Comparison of ENCODE assay signal across 1 cellular context in genomic region chr16:68737730-68738590, GRCh38.
TF ChIP-seq lines count a peak whose summit lies in the region.

No MANE protein-coding gene starts in this region.

TF ChIP-seq in HepG2, 621 proteins besides CTCF, POLR2A, EP300 and RAD21 (continued from another document and continues in another):
- TF ChIP-seq BATF2 (CRISPR knock-in tag; IDR thresholded peaks at IDR 0.05) (no peak), ZNF44 (CRISPR knock-in tag; IDR thresholded peaks at IDR 0.05) (0 out of 2 replicates have a peak, but pooled peaks have one; percentile 52), PHF21A (CRISPR knock-in tag; IDR thresholded peaks at IDR 0.05) (0 out of 2 replicates have a peak, but pooled peaks have one; percentile 22), ERF (CRISPR knock-in tag; IDR thresholded peaks at IDR 0.05) (peak; percentile 45; the same call in 1 of the 2 replicates), ZNF570 (CRISPR knock-in tag; IDR thresholded peaks at IDR 0.05; ENCODE audit: borderline replicate concordance) (no peak), ZNF546 (CRISPR knock-in tag; conservative IDR thresholded peaks at IDR 0.05) (no peak), DZIP1 (CRISPR knock-in tag; IDR thresholded peaks at IDR 0.05) (no peak), PHF20 (CRISPR knock-in tag; IDR thresholded peaks at IDR 0.05) (no peak), ZNF451 (CRISPR knock-in tag; IDR thresholded peaks at IDR 0.05) (peak; percentile 84), ZBTB42 (CRISPR knock-in tag; IDR thresholded peaks at IDR 0.05) (0 out of 2 replicates have a peak, but pooled peaks have one; percentile 35), HOXA5 (CRISPR knock-in tag; IDR thresholded peaks at IDR 0.05) (peak; percentile 53; the same call in 1 of the 2 replicates), MAZ (IDR thresholded peaks at IDR 0.05; ENCODE audit: borderline replicate concordance, low read depth, low read length) (0 out of 2 replicates have a peak, but pooled peaks have one; percentile 13), MAZ (CRISPR knock-in tag; IDR thresholded peaks at IDR 0.05; ENCODE audit: low read depth) (peak; percentile 70), SKIL (CRISPR knock-in tag; IDR thresholded peaks at IDR 0.05; ENCODE audit: borderline replicate concordance) (no peak), RELA (CRISPR knock-in tag; IDR thresholded peaks at IDR 0.05) (no peak), PCBP1 (IDR thresholded peaks at IDR 0.05; ENCODE audit: borderline replicate concordance, low read depth, low read length) (no peak), ZNF142 (CRISPR knock-in tag; IDR thresholded peaks at IDR 0.05) (no peak), GLI4 (CRISPR knock-in tag; IDR thresholded peaks at IDR 0.05; ENCODE audit: borderline replicate concordance) (0 out of 2 replicates have a peak, but pooled peaks have one; percentile 74), GATAD2A (CRISPR knock-in tag; IDR thresholded peaks at IDR 0.05) (peak; percentile 48; the same call in 1 of the 2 replicates), KDM2A (CRISPR knock-in tag; IDR thresholded peaks at IDR 0.05; ENCODE audit: borderline replicate concordance, low read depth) (peak; percentile 73; the same call in 1 of the 2 replicates), ASH2L (IDR thresholded peaks at IDR 0.05; ENCODE audit: insufficient read length, low read depth, low read length) (no peak), TOPORS (CRISPR knock-in tag; IDR thresholded peaks at IDR 0.05) (0 out of 2 replicates have a peak, but pooled peaks have one; percentile 55), ZSCAN30 (CRISPR knock-in tag; IDR thresholded peaks at IDR 0.05) (no peak), ZNF12 (CRISPR knock-in tag; IDR thresholded peaks at IDR 0.05) (no peak), MZF1 (CRISPR knock-in tag; IDR thresholded peaks at IDR 0.05; ENCODE audit: borderline replicate concordance) (no peak), ZNF224 (CRISPR knock-in tag; IDR thresholded peaks at IDR 0.05) (no peak), CBFB (CRISPR knock-in tag; IDR thresholded peaks at IDR 0.05) (no peak), HOXD1 (CRISPR knock-in tag; IDR thresholded peaks at IDR 0.05) (0 out of 2 replicates have a peak, but pooled peaks have one; percentile 63), RARA (CRISPR knock-in tag; IDR thresholded peaks at IDR 0.05) (0 out of 2 replicates have a peak, but pooled peaks have one; percentile 6), ZNF597 (CRISPR knock-in tag; IDR thresholded peaks at IDR 0.05) (no peak), ZNF784 (CRISPR knock-in tag; IDR thresholded peaks at IDR 0.05; ENCODE audit: borderline replicate concordance) (0 out of 2 replicates have a peak, but pooled peaks have one; percentile 74), BCL3 (CRISPR knock-in tag; IDR thresholded peaks at IDR 0.05) (peak; percentile 37; the same call in 1 of the 2 replicates)
- TF ChIP-seq, protein P1, sequence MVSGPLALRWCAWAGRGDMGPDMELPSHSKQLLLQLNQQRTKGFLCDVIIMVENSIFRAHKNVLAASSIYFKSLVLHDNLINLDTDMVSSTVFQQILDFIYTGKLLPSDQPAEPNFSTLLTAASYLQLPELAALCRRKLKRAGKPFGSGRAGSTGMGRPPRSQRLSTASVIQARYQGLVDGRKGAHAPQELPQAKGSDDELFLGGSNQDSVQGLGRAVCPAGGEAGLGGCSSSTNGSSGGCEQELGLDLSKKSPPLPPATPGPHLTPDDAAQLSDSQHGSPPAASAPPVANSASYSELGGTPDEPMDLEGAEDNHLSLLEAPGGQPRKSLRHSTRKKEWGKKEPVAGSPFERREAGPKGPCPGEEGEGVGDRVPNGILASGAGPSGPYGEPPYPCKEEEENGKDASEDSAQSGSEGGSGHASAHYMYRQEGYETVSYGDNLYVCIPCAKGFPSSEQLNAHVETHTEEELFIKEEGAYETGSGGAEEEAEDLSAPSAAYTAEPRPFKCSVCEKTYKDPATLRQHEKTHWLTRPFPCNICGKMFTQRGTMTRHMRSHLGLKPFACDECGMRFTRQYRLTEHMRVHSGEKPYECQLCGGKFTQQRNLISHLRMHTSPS (CRISPR knock-in tag; IDR thresholded peaks at IDR 0.05; ENCODE audit: low read depth) = peak; percentile 94
- TF ChIP-seq, protein P2, sequence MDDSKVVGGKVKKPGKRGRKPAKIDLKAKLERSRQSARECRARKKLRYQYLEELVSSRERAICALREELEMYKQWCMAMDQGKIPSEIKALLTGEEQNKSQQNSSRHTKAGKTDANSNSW (CRISPR knock-in tag; IDR thresholded peaks at IDR 0.05; ENCODE audit: borderline replicate concordance) = no peak
- TF ChIP-seq, protein P3, sequence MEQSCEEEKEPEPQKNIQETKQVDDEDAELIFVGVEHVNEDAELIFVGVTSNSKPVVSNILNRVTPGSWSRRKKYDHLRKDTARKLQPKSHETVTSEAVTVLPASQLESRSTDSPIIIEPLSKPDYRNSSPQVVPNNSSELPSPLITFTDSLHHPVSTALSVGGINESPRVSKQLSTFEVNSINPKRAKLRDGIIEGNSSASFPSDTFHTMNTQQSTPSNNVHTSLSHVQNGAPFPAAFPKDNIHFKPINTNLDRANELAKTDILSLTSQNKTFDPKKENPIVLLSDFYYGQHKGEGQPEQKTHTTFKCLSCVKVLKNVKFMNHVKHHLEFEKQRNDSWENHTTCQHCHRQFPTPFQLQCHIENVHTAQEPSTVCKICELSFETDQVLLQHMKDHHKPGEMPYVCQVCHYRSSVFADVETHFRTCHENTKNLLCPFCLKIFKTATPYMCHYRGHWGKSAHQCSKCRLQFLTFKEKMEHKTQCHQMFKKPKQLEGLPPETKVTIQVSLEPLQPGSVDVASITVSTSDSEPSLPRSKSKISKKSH (CRISPR knock-in tag; IDR thresholded peaks at IDR 0.05; ENCODE audit: borderline replicate concordance) = peak; percentile 23; the same call in 1 of the 2 replicates
